Comparison of ENCODE assay signal across 14 cellular contexts in the genomic region with DNA sequence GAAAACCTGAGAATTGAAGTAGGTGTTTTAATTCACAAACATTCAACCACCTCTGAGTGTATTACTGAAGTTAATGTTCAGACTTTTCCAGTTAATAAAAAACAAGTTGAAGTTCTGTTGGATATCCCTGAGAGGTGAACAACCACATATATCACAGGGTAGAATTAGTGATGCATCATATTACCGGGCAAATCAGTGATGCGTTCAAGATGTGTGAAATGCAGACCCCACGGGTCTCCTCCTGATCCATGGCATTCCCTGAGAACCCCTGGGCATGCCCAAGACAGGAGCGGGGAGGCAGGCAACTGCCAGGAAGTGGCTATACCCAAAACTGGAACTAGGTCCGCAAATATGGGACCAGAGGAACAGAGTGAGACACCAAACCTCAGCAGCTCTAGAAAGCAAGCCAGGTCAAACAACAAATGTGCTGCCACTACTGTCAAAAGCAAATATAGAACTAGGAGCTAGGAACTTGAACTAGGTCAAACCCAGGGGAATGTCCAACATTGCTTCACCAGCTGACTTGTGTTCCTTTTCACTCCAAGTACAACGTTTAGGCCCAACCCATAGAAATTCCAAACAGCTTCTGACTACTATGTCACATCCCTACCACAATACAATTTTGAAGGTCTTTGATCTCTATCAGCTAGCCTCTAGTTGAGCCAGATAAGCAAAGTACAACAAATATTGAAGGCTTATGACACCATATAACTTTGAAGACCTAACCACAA. TPM values are rescaled to one million over a fixed set of nuclear protein-coding genes. Genes with fewer than 3 reads are reported as not detected.
DNase-seq lines count a peak whose midpoint lies in the region; ATAC-seq and TF ChIP-seq lines count a peak whose summit lies in the region.
"Had no signal": no experiment of that assay in that cellular context is flagged by ENCODE, and none has a peak within 500 bp of the region (broad histone marks: within the 10 kb centered on the region; RNA-seq: fewer than 3 reads in every experiment).

No MANE protein-coding gene starts in this region.

- no peaks in the 10 kb centered on the region for H3K36me3 ChIP-seq in lung (ENCODE audit: control insufficient read depth in 2 of 2, insufficient read depth in 2 of 2, low read length in 2 of 2)

- peak; percentile 34 for ATAC-seq in effector memory CD8-positive, alpha-beta T cell (replicated peaks)
- peak; percentile 89 for ATAC-seq in lung (ENCODE audit: insufficient read depth, low FRiP score)
- ATAC-seq: esophagus mucosa had no signal

- H3K4me1 ChIP-seq in lung (ENCODE audit: control insufficient read depth in 2 of 2, insufficient read depth in 2 of 2, low read length in 2 of 2): no peaks in the 10 kb centered on the region

- H3K27me3 ChIP-seq in lung (ENCODE audit: control insufficient read depth, insufficient read depth): no peaks in the 10 kb centered on the region

- H3K36me3 Mint-ChIP-seq in effector memory CD8-positive, alpha-beta T cell (ENCODE audit: insufficient read depth): no peaks in the 10 kb centered on the region

- H3K4me1 Mint-ChIP-seq in effector memory CD8-positive, alpha-beta T cell (ENCODE audit: low read depth in 2 of 2): peaks cover 27 to 29% of the 10 kb centered on the region in 2 donors

- H3K27ac Mint-ChIP-seq in effector memory CD8-positive, alpha-beta T cell: peak overlapping the region; percentile 46 to 55
- H3K27ac Mint-ChIP-seq: activated naive CD8-positive, alpha-beta T cell treated with anti-CD3 and anti-CD28 coated beads for 36 hours had no signal

- TF ChIP-seq CTCF in lung (IDR thresholded peaks at IDR 0.05; ENCODE audit: control extremely low read depth, extremely low read depth): no peak

- no peak overlapping the region for H3K27ac ChIP-seq in lung (ENCODE audit: low read depth in 1 of 2, low read length in 1 of 2)

- H3K9me3 Mint-ChIP-seq in effector memory CD8-positive, alpha-beta T cell: no peaks in the 10 kb centered on the region
- H3K9me3 Mint-ChIP-seq: activated naive CD8-positive, alpha-beta T cell treated with anti-CD3 and anti-CD28 coated beads for 36 hours had no signal

- no peak overlapping the region for H3K4me3 ChIP-seq in lung

- WGBS in lung, 2 donors: 60 to 66% methylated on average over 6 of the region's 6 CpGs

- H3K27me3 Mint-ChIP-seq in effector memory CD8-positive, alpha-beta T cell: no peaks in the 10 kb centered on the region
- H3K27me3 Mint-ChIP-seq: activated naive CD8-positive, alpha-beta T cell treated with anti-CD3 and anti-CD28 coated beads for 36 hours had no signal

- DNase-seq in activated CD8-positive, alpha-beta memory T cell treated with anti-CD3 and anti-CD28 coated beads for 24 hours: peak; percentile 42
- no peak for DNase-seq in activated CD8-positive, alpha-beta memory T cell treated with anti-CD3 and anti-CD28 coated beads, Interleukin-2, amount 50 U/mL, for 4 hours
- DNase-seq in effector memory CD8-positive, alpha-beta T cell: no peak
- no peak for DNase-seq in lung (ENCODE audit: low spot score)
- DNase-seq in ureter (ENCODE audit: low spot score): peak; percentile 32
- no peak for DNase-seq in NCI-H510A (lab: John Stamatoyannopoulos, UW)
- DNase-seq in germinal center (ENCODE audit: low spot score): no peak
- DNase-seq in NCI-H1436 (lab: John Stamatoyannopoulos, UW): no peak
- DNase-seq: activated CD4-positive, alpha-beta T cell treated with anti-CD3 and anti-CD28 coated beads, Interleukin-2, amount 50 U/mL, for 1 hour; activated naive CD8-positive, alpha-beta T cell treated with anti-CD3 and anti-CD28 coated beads for 36 hours; NCI-H2171; SHP77 treated with DMSO at 0.1 percent for 48 hours; stimulated activated CD4-positive, alpha-beta T cell treated with anti-CD3 and anti-CD28 coated beads, Interleukin-4, amount 100 ng/mL, for 1 hour had no signal

- H3K9me3 ChIP-seq in lung (ENCODE audit: control insufficient read depth in 2 of 2, insufficient read depth in 1 of 2, low read length in 1 of 2): no peaks in the 10 kb centered on the region

- no peak overlapping the region for H3K4me3 Mint-ChIP-seq in effector memory CD8-positive, alpha-beta T cell
- H3K4me3 Mint-ChIP-seq: activated naive CD8-positive, alpha-beta T cell treated with anti-CD3 and anti-CD28 coated beads for 36 hours had no signal

RNA-seq across cellular contexts. Expression of a gene that starts 20.2 kb away (rescaled TPM):
- total RNA-seq in lung (10 to 100 TPM; 11.2 to 14.4 TPM), ureter (9.9 TPM)
- polyA plus RNA-seq in lung: 10 to 100 TPM in 1 of 2 donors, 1 to 10 TPM in 1; 7.5 to 49.1 TPM

RNA-seq across cellular contexts. Expression of a gene that starts 46.2 kb away (rescaled TPM):
- total RNA-seq in lung (100 to 1,000 TPM; 265 to 389 TPM), ureter (409 TPM)
- polyA plus RNA-seq in lung: 100 to 1,000 TPM; 175 to 320 TPM

RNA-seq across cellular contexts. Expression of a gene that starts 52.3 kb away (rescaled TPM):
- total RNA-seq in lung (10 to 100 TPM; 17.2 to 23.5 TPM), ureter (13.2 TPM)
- polyA plus RNA-seq in lung: 10 to 100 TPM; 16.8 to 27.7 TPM

Comparison
In these comparisons a context has a peak if more than half of its experiments do, and no peak if none do; other contexts are left out.
1. DNase-seq: peak in activated CD8-positive, alpha-beta memory T cell treated with anti-CD3 and anti-CD28 coated beads for 24 hours (single experiment) and ureter (single experiment); none in activated CD8-positive, alpha-beta memory T cell treated with anti-CD3 and anti-CD28 coated beads, Interleukin-2, amount 50 U/mL, for 4 hours (single experiment), effector memory CD8-positive, alpha-beta T cell (0 of 3), lung (single experiment), NCI-H510A (single experiment), germinal center (single experiment) and NCI-H1436 (single experiment).